In the genomic region with DNA sequence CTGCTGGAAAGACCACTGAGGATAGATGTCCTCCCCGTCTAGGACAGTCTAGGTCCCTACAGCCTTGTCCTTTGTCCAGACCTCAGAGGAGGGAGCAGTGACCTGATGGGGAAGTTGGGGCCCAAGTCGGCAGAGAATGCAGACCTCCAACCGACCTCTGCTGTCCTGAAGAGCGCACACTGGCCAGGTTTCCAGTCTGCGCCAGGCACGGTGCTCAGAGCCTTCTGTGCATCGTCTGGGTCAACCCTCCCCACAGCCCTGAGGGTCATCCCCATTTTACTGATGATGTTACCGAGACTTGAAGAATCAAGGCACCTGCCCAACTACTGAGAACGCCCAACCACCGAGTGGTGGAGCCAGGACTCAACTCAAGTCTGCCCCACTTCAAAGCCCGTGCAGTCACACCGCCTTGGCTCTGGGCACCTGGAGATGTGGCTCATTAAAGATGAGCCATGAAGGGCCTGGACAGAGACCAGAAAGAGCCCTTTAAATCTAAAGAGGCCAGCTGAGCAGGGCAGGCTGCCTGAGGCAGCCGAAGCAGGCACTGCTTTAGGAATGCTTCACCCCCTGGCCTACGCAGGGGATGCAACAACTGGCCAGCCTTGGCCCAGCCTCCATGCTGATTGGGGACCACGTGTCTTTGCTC, we compare ENCODE assay signal across 10 cellular contexts. TPM values are rescaled to one million over a fixed set of nuclear protein-coding genes. Genes with fewer than 3 reads are reported as not detected.
DNase-seq lines count a peak whose midpoint lies in the region; ATAC-seq and TF ChIP-seq lines count a peak whose summit lies in the region.
"Had no signal": no experiment of that assay in that cellular context is flagged by ENCODE, and none has a peak within 500 bp of the region (broad histone marks: within the 10 kb centered on the region; RNA-seq: fewer than 3 reads in every experiment).

No MANE protein-coding gene starts in this region.

- no peak for ATAC-seq in gastrocnemius medialis
- ATAC-seq in GM21529 (IDR thresholded peaks at IDR 0.05; ENCODE audit: unreplicated experiment), result no peak

- TF ChIP-seq POLR2A in esophagus squamous epithelium (IDR thresholded peaks at IDR 0.05), result no peak
- TF ChIP-seq POLR2A in gastrocnemius medialis (IDR thresholded peaks at IDR 0.05), result no peak

- H3K27me3 ChIP-seq in esophagus squamous epithelium (no peaks in the 10 kb centered on the region), gastrocnemius medialis (no peaks in the 10 kb centered on the region), GM23248 (replicated peaks; ENCODE audit: insufficient read depth) (no peaks in the 10 kb centered on the region)

- intact Hi-C loops in esophagus squamous epithelium (cut with DNase I) (no loop called here), gastrocnemius medialis (cut with DNase I; ENCODE audit: low total_unique reads) (loop anchor here (10.0 kb wide), 1 partner anchor 419 kb away; a partner anchor contains a TSS)

- no peak overlapping the region for H3K9ac ChIP-seq in GM23248

- H3F3A ChIP-seq in GM23248 (ENCODE audit: insufficient read depth), result peaks cover 43% of the 10 kb centered on the region

- H3K9me2 ChIP-seq in GM23248 (ENCODE audit: insufficient read depth), result no peaks in the 10 kb centered on the region

- H3K4me2 ChIP-seq in GM23248 (ENCODE audit: unreplicated experiment), result no peak overlapping the region

- H3K9me3 ChIP-seq in esophagus squamous epithelium, result no peaks in the 10 kb centered on the region
- H3K9me3 ChIP-seq in gastrocnemius medialis, result no peaks in the 10 kb centered on the region
- no peaks in the 10 kb centered on the region for H3K9me3 ChIP-seq in GM23248 (ENCODE audit: low read depth)

- H3K36me3 ChIP-seq in esophagus squamous epithelium, result peaks cover 0 to 17% (median 0%) of the 10 kb centered on the region in 3 donors
- H3K36me3 ChIP-seq in gastrocnemius medialis, result no peaks in the 10 kb centered on the region
- H3K36me3 ChIP-seq in GM23248 (ENCODE audit: low read depth), result no peaks in the 10 kb centered on the region

- in situ Hi-C loops in gastrocnemius medialis (cut with MboI; ENCODE audit: low sequenced_read_pairs in 4 of 4), result no loop called here
- in situ Hi-C loops in GM23248 (cut with MboI), result no loop called here

- H3K4me1 ChIP-seq in esophagus squamous epithelium (peaks cover 63 to 89% (median 74%) of the 10 kb centered on the region in 3 donors), gastrocnemius medialis (peaks cover 65 to 75% of the 10 kb centered on the region in 2 donors), GM23248 (ENCODE audit: insufficient read depth) (peaks cover 50% of the 10 kb centered on the region)

- H2AFZ ChIP-seq in GM23248, result no peak overlapping the region

- WGBS in esophagus squamous epithelium, 2 donors, result 33 to 77% methylated on average over 4 to 8 of the region's 15 CpGs
- 90 to 92% methylated on average over 15 of the region's 15 CpGs for WGBS in GM23248 (ENCODE audit: low coverage in 1 of 2, low lambda C conversion rate in 2 of 2, missing lambda C conversion rate in 2 of 2), 2 experiments

- H3K4me3 ChIP-seq in esophagus squamous epithelium (peak overlapping the region in 3 of 4 donors; percentile 9 to 98 (median 67)), gastrocnemius medialis (no peak overlapping the region), GM23248 (no peak overlapping the region)

- no peak for TF ChIP-seq CTCF in VCaP (conservative IDR thresholded peaks at IDR 0.05)
- no peak for TF ChIP-seq CTCF in esophagus squamous epithelium (IDR thresholded peaks at IDR 0.05)
- TF ChIP-seq CTCF in gastrocnemius medialis (IDR thresholded peaks at IDR 0.05 in 4 of 5, conservative IDR thresholded peaks at IDR 0.05 in 1 of 5), result no peak

- H3K79me2 ChIP-seq in GM23248 (ENCODE audit: insufficient read depth), result peaks cover 76% of the 10 kb centered on the region

- H4K20me1 ChIP-seq in GM23248 (ENCODE audit: insufficient read depth), result no peaks in the 10 kb centered on the region

- DNase-seq in ELF-1 (ENCODE audit: low read depth, low spot score) (peak; percentile 72), esophagus squamous epithelium (lab: John Stamatoyannopoulos, UW) (no peak), gastrocnemius medialis (no peak), cerebellar cortex (ENCODE audit: low spot score) (no peak), GM23248 (no peak), DMS114 treated with DMSO at 0.1 percent for 48 hours (lab: John Stamatoyannopoulos, UW; ENCODE audit: unreplicated experiment) (no peak)
- DNase-seq: GDM1, OCI-M1 had no signal

- H3K27ac ChIP-seq in VCaP, result peak overlapping the region; percentile 94
- peak overlapping the region; percentile 84 to 99 (median 96) for H3K27ac ChIP-seq in esophagus squamous epithelium
- peak overlapping the region; percentile 82 to 97 (median 92) for H3K27ac ChIP-seq in gastrocnemius medialis
- H3K27ac ChIP-seq in GM23248, result no peak overlapping the region

RNA-seq across cellular contexts. Expression of a gene that starts 4.4 kb away (rescaled TPM):
- 10 to 100 TPM; 37.6 to 61.6 (median 38.4) TPM for total RNA-seq in esophagus squamous epithelium
- 10 to 100 TPM in 1 of 4 donors, 1 to 10 TPM in 3; 5.0 to 19.9 (median 7.9) TPM for total RNA-seq in gastrocnemius medialis
- total RNA-seq in GM23248 (2014; rRNA removed; shearing (Covaris generic)), result 9.6 and 11.3 TPM in 2 replicates
- polyA plus RNA-seq in GM23248 (2016; fragmentation: Nextera tagmentation; extraction: Ambion mirVana), result 24.7 and 27.2 TPM in 2 replicates

RNA-seq across cellular contexts. Expression of a gene that starts 19.8 kb away (rescaled TPM):
- total RNA-seq in esophagus squamous epithelium, result under 1 TPM in 3 of 4 donors, not detected in 1; 0.13 to 0.41 (median 0.19) TPM
- under 1 TPM in 3 of 4 donors, not detected in 1; 0.13 to 0.36 (median 0.27) TPM for total RNA-seq in gastrocnemius medialis
- total RNA-seq in GM23248 (2014; rRNA removed; shearing (Covaris generic)), result under 0.01 and 0.22 TPM in 2 replicates
- 0.20 and 0.30 TPM in 2 replicates for polyA plus RNA-seq in GM23248 (2016; fragmentation: Nextera tagmentation; extraction: Ambion mirVana)

Comparison
In these comparisons a context has a peak if more than half of its experiments do, and no peak if none do; other contexts are left out.
1. H3K4me3 ChIP-seq: peak in esophagus squamous epithelium (3 of 4); none in gastrocnemius medialis (0 of 4) and GM23248 (single experiment).